In the genomic region with DNA sequence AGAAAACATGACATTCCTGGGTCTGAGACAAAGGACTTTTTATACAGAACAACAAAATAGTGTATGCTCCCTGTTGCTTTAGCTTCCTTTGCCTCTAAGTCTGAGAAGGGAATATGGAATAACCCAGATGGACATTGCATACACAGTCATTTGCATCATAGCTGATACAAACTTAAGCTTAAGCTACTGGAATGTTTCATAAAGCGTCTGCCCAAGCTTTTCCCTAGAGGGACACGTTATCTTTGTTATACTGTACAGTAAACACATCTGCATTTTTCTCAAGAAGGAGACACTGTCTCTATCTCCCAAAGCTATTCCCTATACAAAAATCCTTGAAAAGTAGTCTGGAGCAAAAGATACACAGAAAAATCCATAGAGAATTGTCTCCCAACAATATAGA, we compare ENCODE assay signal across 28 cellular contexts.
"Had no signal": no experiment of that assay in that cellular context is flagged by ENCODE, and none has a peak within 500 bp of the region (broad histone marks: within the 10 kb centered on the region; RNA-seq: fewer than 3 reads in every experiment).

No MANE protein-coding gene starts in this region.

- H3K9ac ChIP-seq: SK-N-SH had no signal

- ATAC-seq: activated CD4-positive, alpha-beta T cell treated with anti-CD3 and anti-CD28 coated beads for 36 hours; activated T-helper 17 cell treated with anti-CD3 and anti-CD28 coated beads, Interleukin-2, amount 50 U/mL, for 72 hours; Panc1; Right ventricle myocardium inferior had no signal

- H3K27ac ChIP-seq: SJCRH30, VCaP had no signal

- H3K27me3 ChIP-seq: SJCRH30 had no signal

- DNase-seq: activated CD4-positive, alpha-beta memory T cell treated with anti-CD3 and anti-CD28 coated beads, Interleukin-2, amount 10 ng/mL, durations not matched to agents 7 days and 5 days; activated CD4-positive, alpha-beta T cell treated with anti-CD3 and anti-CD28 coated beads for 36 hours; activated CD4-positive, alpha-beta T cell treated with anti-CD3 and anti-CD28 coated beads, Interleukin-2, amount 50 U/mL, for 1 hour; activated CD4-positive, CD25-positive, alpha-beta regulatory T cell; activated gamma-delta T cell; activated naive CD4-positive, alpha-beta T cell treated with anti-CD3 and anti-CD28 coated beads for 36 hours; activated T-cell treated with anti-CD3 and anti-CD28 coated beads for 4 hours; activated T-cell treated with anti-CD3 and anti-CD28 coated beads, Interleukin-2, amount 50 U/mL, for 48 hours; aorta; cerebellar nuclear complex; Kasumi-1; KBM-7; NCI-H1105 treated with DMSO at 0.1 percent for 48 hours; NCI-H1436 treated with DMSO at 0.1 percent for 48 hours; NCI-H187; NCI-H2081; NCI-H524; NCI-H774; NK-92 treated with Interleukin-12 subunit alpha and Interleukin-12 subunit beta, amount 100 ng/mL, for 24 hours; OCI-M1; RPMI8226; SJCRH30; SK-N-SH; T-helper 1 cell had no signal

- H3K4me3 ChIP-seq: SJCRH30 had no signal

- H3K4me2 ChIP-seq: SK-N-SH had no signal

- H3K4me1 ChIP-seq: SJCRH30 had no signal

- H3K36me3 ChIP-seq: SJCRH30 had no signal

- H3K9me3 ChIP-seq: SJCRH30, SK-N-SH had no signal
